11 cellular contexts compared by ENCODE assay signal in the genomic region with DNA sequence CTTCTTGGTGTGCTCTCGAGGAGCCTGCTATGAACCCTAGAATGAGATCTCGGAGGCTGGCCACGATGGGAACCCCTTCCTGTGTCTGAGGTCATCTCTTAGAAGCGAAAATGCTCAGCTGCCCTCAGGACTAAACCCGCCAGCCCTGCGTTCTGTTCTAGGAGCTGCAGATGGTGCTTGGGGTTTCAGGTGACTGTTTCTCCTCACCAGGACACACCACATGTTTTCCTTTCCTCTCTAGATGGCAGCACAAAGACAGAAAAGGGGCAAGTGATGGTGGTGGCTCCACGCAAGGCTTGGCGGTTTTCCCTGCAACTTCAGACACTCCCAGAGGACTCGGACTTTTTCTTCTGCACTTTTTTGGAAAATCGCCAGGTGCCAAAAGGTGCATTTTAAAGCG.
DNase-seq lines count a peak whose midpoint lies in the region; ATAC-seq and TF ChIP-seq lines count a peak whose summit lies in the region.
"Had no signal": no experiment of that assay in that cellular context is flagged by ENCODE, and none has a peak within 500 bp of the region (broad histone marks: within the 10 kb centered on the region; RNA-seq: fewer than 3 reads in every experiment).

No MANE protein-coding gene starts in this region.

- no peak overlapping the region for H3K4me3 Mint-ChIP-seq in stimulated activated naive CD8-positive, alpha-beta T cell treated with anti-CD3 and anti-CD28 coated beads, Interleukin-15, Interleukin-2, amounts not matched to agents 100 ng/mL and 50 ng/mL, for 24 hours
- H3K4me3 Mint-ChIP-seq: CD4-positive, CD25-positive, alpha-beta regulatory T cell had no signal

- H3K27me3 ChIP-seq in OCI-LY3 (ENCODE audit: low read depth, low read length) (no peaks in the 10 kb centered on the region), fibroblast of lung (ENCODE audit: control insufficient read depth, insufficient read depth, low read length) (no peaks in the 10 kb centered on the region), transverse colon (no peaks in the 10 kb centered on the region), suprapubic skin (no peaks in the 10 kb centered on the region), tibial nerve (no peaks in the 10 kb centered on the region)
- H3K27me3 ChIP-seq: upper lobe of left lung had no signal

- H4K20me1 ChIP-seq in OCI-LY3 (ENCODE audit: insufficient read depth, low read length) (no peaks in the 10 kb centered on the region), fibroblast of lung (ENCODE audit: control insufficient read depth, extremely low read depth, insufficient read depth, low read length) (no peaks in the 10 kb centered on the region)

- no peak overlapping the region for H3K4me2 ChIP-seq in OCI-LY3 (ENCODE audit: low read length)
- H3K4me2 ChIP-seq in fibroblast of lung (ENCODE audit: extremely low read depth, insufficient read depth, low read length) = no peak overlapping the region

- H3K9ac ChIP-seq in OCI-LY3 (ENCODE audit: low read length) (no peak overlapping the region), fibroblast of lung (ENCODE audit: insufficient read depth, low read length) (no peak overlapping the region)

- H3K27ac Mint-ChIP-seq in stimulated activated naive CD8-positive, alpha-beta T cell treated with anti-CD3 and anti-CD28 coated beads, Interleukin-15, Interleukin-2, amounts not matched to agents 100 ng/mL and 50 ng/mL, for 24 hours = peak overlapping the region; percentile 11

- H3K9me3 ChIP-seq in OCI-LY3 (ENCODE audit: insufficient read depth, low read length) (no peaks in the 10 kb centered on the region), fibroblast of lung (ENCODE audit: control insufficient read depth, insufficient read depth, low read depth, low read length) (no peaks in the 10 kb centered on the region), transverse colon (no peaks in the 10 kb centered on the region), suprapubic skin (no peaks in the 10 kb centered on the region), tibial nerve (no peaks in the 10 kb centered on the region)
- H3K9me3 ChIP-seq: upper lobe of left lung had no signal

- 70 to 90% methylated on average over 2 to 11 of the region's 11 CpGs for WGBS in transverse colon (ENCODE audit: low coverage in 1 of 2), 2 donors
- 71% methylated on average over 11 of the region's 11 CpGs for WGBS in suprapubic skin
- WGBS in tibial nerve, 2 donors = 68 to 75% methylated on average over 11 of the region's 11 CpGs

- TF ChIP-seq POLR2A in transverse colon (IDR thresholded peaks at IDR 0.05) (no peak), suprapubic skin (IDR thresholded peaks at IDR 0.05) (no peak), tibial nerve (IDR thresholded peaks at IDR 0.05) (no peak)

- ATAC-seq in stimulated activated naive CD8-positive, alpha-beta T cell treated with anti-CD3 and anti-CD28 coated beads, Interleukin-15, Interleukin-2, amounts not matched to agents 100 U/mL and 50 U/mL, for 24 hours = no peak

- intact Hi-C loops in transverse colon (cut with DNase I; ENCODE audit: low total_unique reads) = no loop called here

- H3K9me3 Mint-ChIP-seq in stimulated activated naive CD8-positive, alpha-beta T cell treated with anti-CD3 and anti-CD28 coated beads, Interleukin-15, Interleukin-2, amounts not matched to agents 100 ng/mL and 50 ng/mL, for 24 hours = no peaks in the 10 kb centered on the region

- peaks cover 54% of the 10 kb centered on the region for H3K36me3 ChIP-seq in OCI-LY3 (replicated peaks; ENCODE audit: low read depth, low read length)
- H3K36me3 ChIP-seq in fibroblast of lung (ENCODE audit: control insufficient read depth, insufficient read depth, low read length) = no peaks in the 10 kb centered on the region
- no peaks in the 10 kb centered on the region for H3K36me3 ChIP-seq in transverse colon
- H3K36me3 ChIP-seq in suprapubic skin = peaks cover 10% of the 10 kb centered on the region
- peaks cover 0 to 37% (median 0%) of the 10 kb centered on the region in 3 donors for H3K36me3 ChIP-seq in tibial nerve

- TF ChIP-seq EP300 in transverse colon (IDR thresholded peaks at IDR 0.05; ENCODE audit: low read depth) (no peak), suprapubic skin (IDR thresholded peaks at IDR 0.05) (no peak), tibial nerve (IDR thresholded peaks at IDR 0.05) (no peak)

- H3K79me2 ChIP-seq in OCI-LY3 (ENCODE audit: low read length) (no peaks in the 10 kb centered on the region), fibroblast of lung (ENCODE audit: control insufficient read depth, insufficient read depth, low read length) (no peaks in the 10 kb centered on the region)

- H3K27ac ChIP-seq in OCI-LY3 (ENCODE audit: low read length) = no peak overlapping the region
- H3K27ac ChIP-seq in fibroblast of lung (ENCODE audit: insufficient read depth, low read length) = no peak overlapping the region
- no peak overlapping the region for H3K27ac ChIP-seq in transverse colon
- H3K27ac ChIP-seq in suprapubic skin = no peak overlapping the region
- no peak overlapping the region for H3K27ac ChIP-seq in tibial nerve
- H3K27ac ChIP-seq: upper lobe of left lung had no signal

- H3K4me3 ChIP-seq in OCI-LY3 (ENCODE audit: low read length) = no peak overlapping the region
- H3K4me3 ChIP-seq in fibroblast of lung (replicated peaks in 1 of 4; ENCODE audit: control extremely low read depth in 1 of 4, insufficient read depth in 1 of 4, low read depth in 3 of 4, low read length in 4 of 4) = no peak overlapping the region
- H3K4me3 ChIP-seq in transverse colon = no peak overlapping the region
- no peak overlapping the region for H3K4me3 ChIP-seq in suprapubic skin
- H3K4me3 ChIP-seq in tibial nerve = no peak overlapping the region
- H3K4me3 ChIP-seq: upper lobe of left lung had no signal

- H3K4me1 ChIP-seq in OCI-LY3 (ENCODE audit: low read length) (no peaks in the 10 kb centered on the region), fibroblast of lung (ENCODE audit: control insufficient read depth, extremely low read depth, insufficient read depth, low read length) (no peaks in the 10 kb centered on the region), transverse colon (no peaks in the 10 kb centered on the region), suprapubic skin (no peaks in the 10 kb centered on the region), tibial nerve (no peaks in the 10 kb centered on the region)
- H3K4me1 ChIP-seq: upper lobe of left lung had no signal

- H3K27me3 Mint-ChIP-seq in stimulated activated naive CD8-positive, alpha-beta T cell treated with anti-CD3 and anti-CD28 coated beads, Interleukin-15, Interleukin-2, amounts not matched to agents 100 ng/mL and 50 ng/mL, for 24 hours = no peaks in the 10 kb centered on the region
- H3K27me3 Mint-ChIP-seq: CD4-positive, CD25-positive, alpha-beta regulatory T cell had no signal

- DNase-seq in stimulated activated naive CD8-positive, alpha-beta T cell treated with anti-CD3 and anti-CD28 coated beads, Interleukin-15, Interleukin-2, amounts not matched to agents 100 U/mL and 50 U/mL, for 24 hours = no peak
- DNase-seq in fibroblast of lung (ENCODE audit: low read depth in 2 of 2) = peak; percentile 17 to 27
- peak; percentile 26 for DNase-seq in transverse colon
- DNase-seq in suprapubic skin (ENCODE audit: low spot score in 2 of 2) = no peak
- no peak for DNase-seq in tibial nerve (ENCODE audit: low spot score in 2 of 2)
- no peak for DNase-seq in RKO (ENCODE audit: low spot score)
- DNase-seq: effector CD4-positive, alpha-beta T cell; upper lobe of left lung had no signal

- H3K36me3 Mint-ChIP-seq in stimulated activated naive CD8-positive, alpha-beta T cell treated with anti-CD3 and anti-CD28 coated beads, Interleukin-15, Interleukin-2, amounts not matched to agents 100 ng/mL and 50 ng/mL, for 24 hours (ENCODE audit: low read depth) = peaks cover 60% of the 10 kb centered on the region

- H2AFZ ChIP-seq in OCI-LY3 (ENCODE audit: low read depth, low read length) = no peak overlapping the region
- no peak overlapping the region for H2AFZ ChIP-seq in fibroblast of lung (ENCODE audit: low read length)

- no peaks in the 10 kb centered on the region for H3K4me1 Mint-ChIP-seq in stimulated activated naive CD8-positive, alpha-beta T cell treated with anti-CD3 and anti-CD28 coated beads, Interleukin-15, Interleukin-2, amounts not matched to agents 100 ng/mL and 50 ng/mL, for 24 hours (ENCODE audit: low read depth)

- in situ Hi-C loops in transverse colon (cut with MboI; ENCODE audit: low pct_ligation_motif_present in 1 of 4, low pct_unique_long_range_greater_than_20kb in 1 of 4, low sequenced_read_pairs in 3 of 4) = no loop called here

- TF ChIP-seq CTCF in OCI-LY3 (IDR thresholded peaks at IDR 0.05; ENCODE audit: low read depth, low read length) (peak; percentile 35), fibroblast of lung (conservative IDR thresholded peaks at IDR 0.05 in 1 of 2, IDR thresholded peaks at IDR 0.05 in 1 of 2; ENCODE audit: low read depth in 1 of 2, low read length in 2 of 2) (no peak), transverse colon (IDR thresholded peaks at IDR 0.05) (no peak), suprapubic skin (IDR thresholded peaks at IDR 0.05) (no peak), tibial nerve (IDR thresholded peaks at IDR 0.05) (no peak)

Comparison
In these comparisons a context has a peak if more than half of its experiments do, and no peak if none do; other contexts are left out.
1. DNase-seq: peak in fibroblast of lung (2 of 2) and transverse colon (single experiment); none in stimulated activated naive CD8-positive, alpha-beta T cell treated with anti-CD3 and anti-CD28 coated beads, Interleukin-15, Interleukin-2, amounts not matched to agents 100 U/mL and 50 U/mL, for 24 hours (single experiment), suprapubic skin (0 of 2), tibial nerve (0 of 2) and RKO (single experiment).